ENCODE assay signal across 8 cellular contexts in genomic region chr17:50559674-50560184, GRCh38. TPM values are rescaled to one million over a fixed set of nuclear protein-coding genes. Genes with fewer than 3 reads are reported as not detected.
DNase-seq lines count a peak whose midpoint lies in the region; ATAC-seq and TF ChIP-seq lines count a peak whose summit lies in the region.

No MANE protein-coding gene starts in this region.

- H4K20me1 ChIP-seq in OCI-LY7 (ENCODE audit: insufficient read depth, low read length), result no peaks in the 10 kb centered on the region

- no peak overlapping the region for H2AFZ ChIP-seq in OCI-LY7 (ENCODE audit: low read length)

- H3K36me3 ChIP-seq in OCI-LY7 (ENCODE audit: insufficient read depth, low read length), result no peaks in the 10 kb centered on the region

- H3K4me1 Mint-ChIP-seq in activated CD4-positive, alpha-beta T cell treated with anti-CD3 and anti-CD28 coated beads for 36 hours, result peaks cover 18% of the 10 kb centered on the region

- peak; percentile 35 for ATAC-seq in activated CD4-positive, alpha-beta T cell treated with anti-CD3 and anti-CD28 coated beads for 36 hours
- ATAC-seq in left colon, result peak; percentile 66
- ATAC-seq in GM21737 (IDR thresholded peaks at IDR 0.05; ENCODE audit: unreplicated experiment), result no peak

- H3K27ac ChIP-seq in OCI-LY7 (ENCODE audit: low read depth, low read length, poor library complexity, severe bottlenecking), result no peak overlapping the region

- H3K4me1 ChIP-seq in OCI-LY7 (ENCODE audit: insufficient read depth, low read length, poor library complexity, severe bottlenecking), result peaks cover 6% of the 10 kb centered on the region

- H3K9me3 ChIP-seq in OCI-LY7 (ENCODE audit: low read length), result no peaks in the 10 kb centered on the region

- H3K4me3 Mint-ChIP-seq in activated CD4-positive, alpha-beta T cell treated with anti-CD3 and anti-CD28 coated beads for 36 hours, result peak overlapping the region; percentile 55

- H3K9me3 Mint-ChIP-seq in activated CD4-positive, alpha-beta T cell treated with anti-CD3 and anti-CD28 coated beads for 36 hours (ENCODE audit: low read depth), result no peaks in the 10 kb centered on the region

- H3K4me2 ChIP-seq in OCI-LY7 (ENCODE audit: low read length), result peak overlapping the region; percentile 53

- peak; percentile 59 for DNase-seq in activated CD4-positive, alpha-beta T cell treated with anti-CD3 and anti-CD28 coated beads for 36 hours
- DNase-seq in activated CD4-positive, alpha-beta T cell treated with anti-CD3 and anti-CD28 coated beads, Interleukin-2, amount 50 U/mL, for 4 hours, result no peak
- DNase-seq in OCI-LY7 (ENCODE audit: low spot score) (no peak), cardiac fibroblast (ENCODE audit: low read depth in 2 of 2) (peak; percentile 55 to 66), left colon (peak; percentile 72 to 78), NCI-H1436 (lab: John Stamatoyannopoulos, UW) (no peak)
- peak; percentile 22 for DNase-seq in stimulated activated naive CD4-positive, alpha-beta T cell treated with Interleukin-2 at 50 U/mL for 16 hours (lab: John Stamatoyannopoulos, UW)

- intact Hi-C loops in activated CD4-positive, alpha-beta T cell treated with anti-CD3 and anti-CD28 coated beads for 36 hours (cut with DNase I, micrococcal nuclease), result loop anchor here (1.0 to 5.0 kb wide), 5 partner anchors 12 to 77 kb away; partner anchors contain the start of gene SPATA20 (in 1 of the 2)
- intact Hi-C loops in OCI-LY7 (cut with micrococcal nuclease; ENCODE audit: unreplicated experiment), result no loop called here
- intact Hi-C loops in left colon (cut with DNase I, micrococcal nuclease), result loop anchor here in 1 of 2 donors (10.0 kb wide), 1 partner anchor 135 kb away; no protein-coding TSS in a partner anchor

- CTCF ChIA-PET in activated CD4-positive, alpha-beta T cell treated with anti-CD3 and anti-CD28 coated beads for 36 hours (lab: Charles Lee), result interaction anchor here (1.0 to 1.7 kb wide), 6 partner anchors 9 to 86 kb away, joined by 3 to 8 read pairs (median 4); no protein-coding TSS in a partner anchor
- CTCF ChIA-PET in OCI-LY7 (lab: Charles Lee; ENCODE audit: unreplicated experiment), result no interaction called here

- H3K27me3 Mint-ChIP-seq in activated CD4-positive, alpha-beta T cell treated with anti-CD3 and anti-CD28 coated beads for 36 hours, result peaks cover 46% of the 10 kb centered on the region

- no peaks in the 10 kb centered on the region for H3K36me3 Mint-ChIP-seq in activated CD4-positive, alpha-beta T cell treated with anti-CD3 and anti-CD28 coated beads for 36 hours (ENCODE audit: low read depth)

- H3K79me2 ChIP-seq in OCI-LY7 (ENCODE audit: insufficient read depth, low read depth, low read length), result no peaks in the 10 kb centered on the region

- POLR2A ChIA-PET in activated CD4-positive, alpha-beta T cell treated with anti-CD3 and anti-CD28 coated beads for 36 hours (lab: Charles Lee), result interaction anchor here (0.5 to 0.8 kb wide), 4 partner anchors 132 to 307 kb away, joined by 3 to 4 read pairs (median 3); partner anchors contain the start of gene TOB1
- POLR2A ChIA-PET in OCI-LY7 (lab: Charles Lee), result interaction anchor here (0.5 kb wide), 1 partner anchor 145 kb away, joined by 3 read pairs; no protein-coding TSS in a partner anchor

- TF ChIP-seq CTCF in OCI-LY7 (conservative IDR thresholded peaks at IDR 0.05; ENCODE audit: low read length) (no peak), cardiac fibroblast (IDR thresholded peaks at IDR 0.05; ENCODE audit: low read depth, low read length) (no peak)

- no TSS peak for BruUV-seq in OCI-LY7 (replicated peaks; lab: Mats Ljungman, UMichigan)

- H3K27ac Mint-ChIP-seq in activated CD4-positive, alpha-beta T cell treated with anti-CD3 and anti-CD28 coated beads for 36 hours, result no peak overlapping the region

- no peaks in the 10 kb centered on the region for H3K9me2 ChIP-seq in OCI-LY7 (ENCODE audit: insufficient read depth, low read length)

- H3K4me3 ChIP-seq in OCI-LY7 (ENCODE audit: low read depth, low read length, poor library complexity, severe bottlenecking) (peak overlapping the region; percentile 44), cardiac fibroblast (replicated peaks in 1 of 2; ENCODE audit: low read depth in 2 of 2, low read length in 2 of 2) (peak overlapping the region; percentile 42 to 43)

RNA-seq across cellular contexts. Expression of gene CACNA1G, which starts 0.8 kb away (rescaled TPM):
- not detected for total RNA-seq in activated CD4-positive, alpha-beta T cell treated with anti-CD3 and anti-CD28 coated beads for 36 hours
- not detected in 2 replicates for total RNA-seq in OCI-LY7 (2014; rRNA removed; shearing (Covaris generic))
- total RNA-seq in OCI-LY7 (2022) (not detected in 2 replicates), left colon (under 1 TPM; 0.03 to 0.06 TPM)

RNA-seq across cellular contexts. Expression of gene SPATA20, which starts 12.8 kb away (rescaled TPM):
- 10 to 100 TPM in 1 of 2 experiments, 1 to 10 TPM in 1; 9.0 to 10.7 TPM for total RNA-seq in activated CD4-positive, alpha-beta T cell treated with anti-CD3 and anti-CD28 coated beads for 36 hours
- total RNA-seq in OCI-LY7 (2014; rRNA removed; shearing (Covaris generic)), result 4.5 and 8.3 TPM in 2 replicates
- 7.9 and 11.5 TPM in 2 replicates for total RNA-seq in OCI-LY7 (2022)
- 10 to 100 TPM; 61.1 to 66.7 TPM for total RNA-seq in left colon

RNA-seq across cellular contexts. Expression of gene EPN3, which starts 27.2 kb away (rescaled TPM):
- not detected for total RNA-seq in activated CD4-positive, alpha-beta T cell treated with anti-CD3 and anti-CD28 coated beads for 36 hours
- total RNA-seq in OCI-LY7 (2014; rRNA removed; shearing (Covaris generic)), result 0.28 TPM in 1 of 2 replicates, not detected in the other
- total RNA-seq in OCI-LY7 (2022), result 0.11 TPM in 1 of 2 replicates, not detected in the other
- total RNA-seq in left colon, result 10 to 100 TPM; 40.1 to 58.5 TPM

RNA-seq across cellular contexts. Expression of gene MYCBPAP, which starts 51.5 kb away (rescaled TPM):
- total RNA-seq in activated CD4-positive, alpha-beta T cell treated with anti-CD3 and anti-CD28 coated beads for 36 hours, result 1 to 10 TPM; 1.4 to 1.8 TPM
- 3.0 and 5.0 TPM in 2 replicates for total RNA-seq in OCI-LY7 (2014; rRNA removed; shearing (Covaris generic))
- total RNA-seq in OCI-LY7 (2022) (6.8 and 7.8 TPM in 2 replicates), left colon (1 to 10 TPM; 2.1 to 2.8 TPM)

Comparison
In these comparisons a context has a peak if more than half of its experiments do, and no peak if none do; other contexts are left out.
1. DNase-seq: peak in activated CD4-positive, alpha-beta T cell treated with anti-CD3 and anti-CD28 coated beads for 36 hours (single experiment), cardiac fibroblast (2 of 2), left colon (2 of 2) and stimulated activated naive CD4-positive, alpha-beta T cell treated with Interleukin-2 at 50 U/mL for 16 hours (single experiment); none in activated CD4-positive, alpha-beta T cell treated with anti-CD3 and anti-CD28 coated beads, Interleukin-2, amount 50 U/mL, for 4 hours (0 of 2), OCI-LY7 (single experiment) and NCI-H1436 (single experiment).
2. RNA of gene SPATA20, which starts 12.8 kb away (total RNA-seq): 61.1 to 66.7 TPM in left colon; 9.0 to 10.7 TPM in activated CD4-positive, alpha-beta T cell treated with anti-CD3 and anti-CD28 coated beads for 36 hours and 4.5 to 11.5 TPM in OCI-LY7; every median in the first group is over 4 times any median in the second.
3. RNA of gene EPN3, which starts 27.2 kb away (total RNA-seq): 40.1 to 58.5 TPM in left colon; 0.11 to 0.28 TPM in OCI-LY7 and not detected in activated CD4-positive, alpha-beta T cell treated with anti-CD3 and anti-CD28 coated beads for 36 hours; every median in the first group is over 10 times any median in the second.